In the genomic region with DNA sequence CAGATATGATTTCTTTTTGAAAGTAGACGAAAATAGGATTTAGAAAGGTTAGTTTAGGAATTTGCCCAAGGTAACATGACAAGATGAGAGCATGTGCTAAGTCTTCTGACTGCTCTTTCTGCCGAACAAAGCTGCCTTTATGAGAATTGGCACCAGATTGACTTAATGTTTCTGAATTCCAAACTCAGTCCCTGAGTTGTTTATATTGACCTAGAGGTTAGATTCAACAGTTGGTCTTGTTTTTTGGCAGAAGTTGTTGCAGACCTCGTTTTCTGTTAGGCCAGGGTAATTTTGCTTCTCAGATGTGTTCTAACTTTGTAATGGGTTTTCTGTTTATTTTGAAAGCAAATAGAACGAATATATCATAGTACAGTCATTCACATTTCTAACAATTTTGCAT, we compare ENCODE assay signal across 17 cellular contexts.
DNase-seq lines count a peak whose midpoint lies in the region; ATAC-seq, FAIRE-seq and TF ChIP-seq lines count a peak whose summit lies in the region.
"Had no signal": no experiment of that assay in that cellular context is flagged by ENCODE, and none has a peak within 500 bp of the region (broad histone marks: within the 10 kb centered on the region; RNA-seq: fewer than 3 reads in every experiment).

No MANE protein-coding gene starts in this region.

- no peak overlapping the region for H2AFZ ChIP-seq in fibroblast of lung (ENCODE audit: low read length)

- H3K27me3 ChIP-seq in SJSA1 (replicated peaks) (no peaks in the 10 kb centered on the region), fibroblast of lung (ENCODE audit: control insufficient read depth, insufficient read depth, low read length) (no peaks in the 10 kb centered on the region), pancreas (no peaks in the 10 kb centered on the region)
- H3K27me3 ChIP-seq: heart right ventricle, uterus had no signal

- H3K9ac ChIP-seq in fibroblast of lung (ENCODE audit: insufficient read depth, low read length): no peak overlapping the region

- H3K4me2 ChIP-seq in fibroblast of lung (ENCODE audit: extremely low read depth, insufficient read depth, low read length): peak overlapping the region; percentile 28

- no peaks in the 10 kb centered on the region for H3K9me3 ChIP-seq in SJSA1 (replicated peaks)
- no peaks in the 10 kb centered on the region for H3K9me3 ChIP-seq in fibroblast of lung (ENCODE audit: control insufficient read depth, insufficient read depth, low read depth, low read length)
- no peaks in the 10 kb centered on the region for H3K9me3 ChIP-seq in pancreas
- H3K9me3 ChIP-seq: uterus had no signal

- intact Hi-C loops in pancreas (cut with DNase I): no loop called here

- H3K4me3 ChIP-seq in SJSA1: no peak overlapping the region
- H3K4me3 ChIP-seq in fibroblast of lung (replicated peaks in 1 of 4; ENCODE audit: control extremely low read depth in 1 of 4, insufficient read depth in 1 of 4, low read depth in 3 of 4, low read length in 4 of 4): no peak overlapping the region
- no peak overlapping the region for H3K4me3 ChIP-seq in pancreas
- H3K4me3 ChIP-seq: heart right ventricle, K562, uterus had no signal

- FAIRE-seq in pancreas (lab: Jason Lieb, UNC): peak; percentile 23
- FAIRE-seq: G401.6, K562 had no signal

- 25 to 28% methylated on average over 4 of the region's 4 CpGs for WGBS in pancreas, 2 donors

- DNase-seq in EH (ENCODE audit: low read depth): peak; percentile 40
- DNase-seq in SJSA1 (ENCODE audit: low read depth in 1 of 2, low spot score in 2 of 2): peak in 1 of 2 experiments; percentile 61
- peak in 1 of 2 donors; percentile 78 for DNase-seq in fibroblast of lung (ENCODE audit: low read depth in 2 of 2)
- DNase-seq in pancreas: no peak
- DNase-seq in HUDEP-2 (lab: John Stamatoyannopoulos, UW; ENCODE audit: unreplicated experiment in 76 of 76): no peak
- no peak for DNase-seq in activated CD4-positive, alpha-beta T cell treated with anti-CD3 and anti-CD28 coated beads, Interleukin-2, amount 50 U/mL, for 1 hour
- no peak for DNase-seq in NCI-H2196 (lab: John Stamatoyannopoulos, UW; ENCODE audit: unreplicated experiment)
- DNase-seq in DMS153 (lab: John Stamatoyannopoulos, UW): no peak
- DNase-seq: activated CD4-positive, alpha-beta T cell treated with anti-CD3 and anti-CD28 coated beads for 36 hours; heart right ventricle; left cardiac atrium; stimulated activated naive CD4-positive, alpha-beta T cell; T-helper 9 cell; uterus had no signal

- peaks cover 16% of the 10 kb centered on the region for H3K36me3 ChIP-seq in SJSA1
- H3K36me3 ChIP-seq in fibroblast of lung (ENCODE audit: control insufficient read depth, insufficient read depth, low read length): no peaks in the 10 kb centered on the region
- no peaks in the 10 kb centered on the region for H3K36me3 ChIP-seq in pancreas
- H3K36me3 ChIP-seq: uterus had no signal

- peaks cover 28% of the 10 kb centered on the region for H3K4me1 ChIP-seq in SJSA1 (replicated peaks)
- peaks cover 2% of the 10 kb centered on the region for H3K4me1 ChIP-seq in fibroblast of lung (ENCODE audit: control insufficient read depth, extremely low read depth, insufficient read depth, low read length)
- peaks cover 0 to 21% (median 5%) of the 10 kb centered on the region in 3 donors for H3K4me1 ChIP-seq in pancreas
- H3K4me1 ChIP-seq: uterus had no signal

- TF ChIP-seq CTCF in fibroblast of lung (conservative IDR thresholded peaks at IDR 0.05 in 1 of 2, IDR thresholded peaks at IDR 0.05 in 1 of 2; ENCODE audit: low read depth in 1 of 2, low read length in 2 of 2): no peak
- no peak for TF ChIP-seq CTCF in pancreas (IDR thresholded peaks at IDR 0.05)

- no peaks in the 10 kb centered on the region for H4K20me1 ChIP-seq in fibroblast of lung (ENCODE audit: control insufficient read depth, extremely low read depth, insufficient read depth, low read length)

- H3K27ac ChIP-seq in SJSA1 (peak overlapping the region; percentile 27), fibroblast of lung (ENCODE audit: insufficient read depth, low read length) (no peak overlapping the region), pancreas (no peak overlapping the region)
- H3K27ac ChIP-seq: uterus had no signal

- ATAC-seq in pancreas: peak in 2 of 4 donors; percentile 53 to 62
- ATAC-seq: activated CD4-positive, alpha-beta T cell treated with anti-CD3 and anti-CD28 coated beads for 36 hours; activated naive CD4-positive, alpha-beta T cell treated with anti-CD3 and anti-CD28 coated beads, Interleukin-2, amount 50 U/mL, for 72 hours; heart right ventricle; K562; left cardiac atrium had no signal

- peaks cover 7% of the 10 kb centered on the region for H3K79me2 ChIP-seq in fibroblast of lung (ENCODE audit: control insufficient read depth, insufficient read depth, low read length)
